ENCODE assay signal across 9 cellular contexts in the genomic region with DNA sequence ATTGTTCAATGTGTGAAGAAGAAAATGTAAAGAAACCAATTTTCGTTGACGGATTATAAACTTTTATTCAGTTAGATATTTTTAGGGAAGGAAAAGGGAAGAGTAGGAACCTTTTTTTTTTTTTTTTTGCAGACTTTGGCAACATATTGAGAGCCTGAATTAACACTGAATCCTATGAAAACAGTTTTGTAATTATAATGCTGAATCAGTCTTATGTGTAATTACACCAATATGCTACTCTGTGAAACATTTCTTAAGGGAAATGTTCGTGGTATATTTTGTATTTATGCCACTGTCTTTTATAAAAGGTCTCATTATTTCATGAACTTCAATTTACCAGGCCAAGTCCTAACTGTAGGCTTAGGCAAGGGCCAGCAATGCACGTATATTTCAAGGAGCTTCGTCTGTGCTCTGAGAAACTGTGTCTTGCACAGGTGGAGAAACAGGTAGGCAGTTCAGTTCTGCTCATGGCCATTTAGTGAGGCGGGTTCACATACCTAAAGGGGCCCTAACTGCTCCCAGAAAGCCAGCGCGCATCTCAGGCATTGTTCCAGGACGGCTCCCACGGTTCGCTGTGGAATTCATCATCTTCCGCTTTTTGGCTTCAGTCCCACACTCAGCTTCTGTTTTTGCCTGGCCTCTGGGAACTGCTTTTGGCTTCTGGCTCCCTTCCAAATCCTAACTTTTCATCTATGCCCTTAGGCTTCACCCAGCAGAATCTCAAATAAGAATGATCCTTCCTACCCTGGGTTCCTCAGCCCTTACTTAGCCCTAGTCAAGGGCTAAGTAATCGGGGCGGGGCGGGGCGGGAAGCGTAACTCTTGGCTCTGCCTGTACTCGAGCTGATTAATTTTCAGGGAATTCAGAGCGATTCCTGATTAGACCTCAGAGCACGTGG.
DNase-seq lines count a peak whose midpoint lies in the region; ATAC-seq and TF ChIP-seq lines count a peak whose summit lies in the region.
"Had no signal": no experiment of that assay in that cellular context is flagged by ENCODE, and none has a peak within 500 bp of the region (broad histone marks: within the 10 kb centered on the region; RNA-seq: fewer than 3 reads in every experiment).

No MANE protein-coding gene starts in this region.

- peaks cover 13% of the 10 kb centered on the region for H3K27me3 Mint-ChIP-seq in CD8-positive, alpha-beta T cell (ENCODE audit: low read depth)

- H3K4me1 Mint-ChIP-seq in CD8-positive, alpha-beta T cell (ENCODE audit: low read depth): no peaks in the 10 kb centered on the region

- H3K27ac Mint-ChIP-seq in CD8-positive, alpha-beta T cell: no peak overlapping the region

- H3K9ac ChIP-seq in mucosa of rectum (ENCODE audit: low read depth in 1 of 2, low read length in 2 of 2): no peak overlapping the region

- no peaks in the 10 kb centered on the region for H3K9me3 ChIP-seq in mucosa of rectum (ENCODE audit: control insufficient read depth in 2 of 2, low read length in 2 of 2)
- H3K9me3 ChIP-seq in CD8-positive, alpha-beta T cell (ENCODE audit: low read length): no peaks in the 10 kb centered on the region

- DNase-seq in AG08395 (ENCODE audit: low spot score) (peak; percentile 93), NCI-H146 (lab: John Stamatoyannopoulos, UW) (peak; percentile 63), dermis blood vessel endothelial cell (peak; percentile 64), NCI-H1092 (lab: John Stamatoyannopoulos, UW) (no peak), NOMO-1 (lab: John Stamatoyannopoulos, UW; ENCODE audit: unreplicated experiment in 2 of 2) (no peak)
- DNase-seq in CD8-positive, alpha-beta T cell: no peak
- DNase-seq: Kasumi-1 had no signal

- no peaks in the 10 kb centered on the region for H3K27me3 ChIP-seq in mucosa of rectum (ENCODE audit: control insufficient read depth in 2 of 2, insufficient read depth in 2 of 2, low read length in 2 of 2)
- no peaks in the 10 kb centered on the region for H3K27me3 ChIP-seq in CD8-positive, alpha-beta T cell (ENCODE audit: insufficient read depth, low read length)

- intact Hi-C loops in CD8-positive, alpha-beta T cell (cut with DNase I, micrococcal nuclease): no loop called here

- H3K36me3 ChIP-seq in mucosa of rectum (ENCODE audit: control insufficient read depth in 2 of 2, insufficient read depth in 2 of 2, low read length in 2 of 2): no peaks in the 10 kb centered on the region
- no peaks in the 10 kb centered on the region for H3K36me3 ChIP-seq in CD8-positive, alpha-beta T cell (ENCODE audit: insufficient read depth, low read length)

- CTCF ChIA-PET in CD8-positive, alpha-beta T cell (lab: Charles Lee): no interaction called here

- no peaks in the 10 kb centered on the region for H3K4me1 ChIP-seq in mucosa of rectum (ENCODE audit: control insufficient read depth in 2 of 2, insufficient read depth in 2 of 2, low read length in 2 of 2)
- H3K4me1 ChIP-seq in CD8-positive, alpha-beta T cell (ENCODE audit: insufficient read depth, low read length): no peaks in the 10 kb centered on the region

- no peak for TF ChIP-seq CTCF in CD8-positive, alpha-beta T cell (IDR thresholded peaks at IDR 0.05)

- POLR2A ChIA-PET in CD8-positive, alpha-beta T cell (lab: Charles Lee): interaction anchor here (0.5 kb wide), 1 partner anchor 669 kb away, joined by 3 read pairs; no protein-coding TSS in a partner anchor

- no peaks in the 10 kb centered on the region for H3K36me3 Mint-ChIP-seq in CD8-positive, alpha-beta T cell

- no peak for ATAC-seq in CD8-positive, alpha-beta T cell
- no peak for ATAC-seq in GM18861 (IDR thresholded peaks at IDR 0.05; ENCODE audit: unreplicated experiment)

- no peak overlapping the region for H3K4me3 Mint-ChIP-seq in CD8-positive, alpha-beta T cell

- H3K9me3 Mint-ChIP-seq in CD8-positive, alpha-beta T cell: peaks cover 3% of the 10 kb centered on the region

- no peak overlapping the region for H3K27ac ChIP-seq in mucosa of rectum (ENCODE audit: low read depth in 2 of 2, low read length in 2 of 2)
- no peak overlapping the region for H3K27ac ChIP-seq in CD8-positive, alpha-beta T cell (ENCODE audit: low read depth, low read length)

- H3K4me3 ChIP-seq in mucosa of rectum (ENCODE audit: low read length in 2 of 2): peak overlapping the region; percentile 25 to 32
- no peak overlapping the region for H3K4me3 ChIP-seq in CD8-positive, alpha-beta T cell (ENCODE audit: low read depth, low read length)

Comparison
In these comparisons a context has a peak if more than half of its experiments do, and no peak if none do; other contexts are left out.
1. DNase-seq: peak in AG08395 (single experiment), NCI-H146 (single experiment) and dermis blood vessel endothelial cell (single experiment); none in NCI-H1092 (single experiment), CD8-positive, alpha-beta T cell (0 of 7) and NOMO-1 (0 of 2).